In the genomic region with DNA sequence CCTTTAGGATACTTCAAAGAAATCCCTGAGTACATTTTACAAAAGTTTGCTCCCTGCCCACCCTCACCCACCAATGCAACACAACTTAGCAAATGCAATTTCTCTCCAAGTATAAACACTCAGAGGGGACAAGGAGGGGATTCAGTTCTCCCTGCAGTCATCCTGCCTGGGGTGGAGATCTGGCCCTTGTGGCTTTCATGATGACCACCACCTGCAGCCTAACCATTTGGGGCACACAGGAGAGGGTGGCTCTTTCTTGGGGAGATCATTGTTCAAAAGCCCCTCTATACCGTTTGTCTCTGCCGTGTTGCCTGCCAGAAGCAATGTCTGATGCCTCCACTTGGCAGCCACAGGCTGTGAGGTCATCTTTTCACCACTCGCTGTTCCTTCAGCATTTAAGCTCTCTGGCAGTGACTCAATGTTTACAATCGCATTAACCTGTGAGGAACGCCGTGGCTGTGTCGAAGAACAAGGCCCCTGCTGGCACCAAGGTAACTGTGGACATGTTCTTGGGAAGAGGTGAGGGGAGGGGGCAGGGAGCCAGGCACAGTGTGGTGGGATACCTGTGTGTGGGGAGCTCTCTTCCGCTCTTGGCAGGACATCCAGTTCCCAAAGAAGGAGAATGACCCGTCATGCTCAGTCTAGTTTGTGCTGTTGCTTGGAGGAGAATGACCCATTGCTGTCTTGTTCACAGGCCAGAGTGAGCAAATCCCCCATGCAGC, we compare ENCODE assay signal across 9 cellular contexts.
DNase-seq lines count a peak whose midpoint lies in the region; ATAC-seq, FAIRE-seq and TF ChIP-seq lines count a peak whose summit lies in the region.
"Had no signal": no experiment of that assay in that cellular context is flagged by ENCODE, and none has a peak within 500 bp of the region (broad histone marks: within the 10 kb centered on the region; RNA-seq: fewer than 3 reads in every experiment).

No MANE protein-coding gene starts in this region.

- H4K20me1 ChIP-seq in K562 (replicated peaks; ENCODE audit: control insufficient read depth, insufficient read depth, low read length), result no peaks in the 10 kb centered on the region

- H3K4me3 ChIP-seq in K562, result no peak overlapping the region

- WGBS in K562 (ENCODE audit: insufficient coverage, low coverage, missing lambda C conversion rate), result 2% methylated on average over 9 of the region's 9 CpGs

- BruUV-seq in K562 (replicated peaks; lab: Mats Ljungman, UMichigan), result no TSS peak

- no peak for TF ChIP-seq RAD21 in K562 (CRISPR knock-in tag; conservative IDR thresholded peaks at IDR 0.05 in 1 of 2, IDR thresholded peaks at IDR 0.05 in 1 of 2)

- CTCF ChIA-PET in K562 (lab: Yijun Ruan, JAX; ENCODE audit: low intra/inter-chr PET ratio), result no interaction called here

- H3K4me2 ChIP-seq in K562 (ENCODE audit: insufficient read depth, low read length), result no peak overlapping the region

- intact Hi-C loops in K562 (cut with micrococcal nuclease), result no loop called here

- H3K79me2 ChIP-seq in K562 (ENCODE audit: control insufficient read depth, insufficient read depth, low read length), result no peaks in the 10 kb centered on the region

- no peak overlapping the region for H3K9ac ChIP-seq in K562 (ENCODE audit: insufficient read depth in 1 of 2, low read depth in 2 of 2, low read length in 2 of 2)

- TF ChIP-seq POLR2A in K562 (conservative IDR thresholded peaks at IDR 0.05) (no peak), GM12891 (IDR thresholded peaks at IDR 0.05; ENCODE audit: low read depth, low read length) (no peak)

- no peak for TF ChIP-seq EP300 in K562 (IDR thresholded peaks at IDR 0.05; ENCODE audit: low read length)

- no peak for FAIRE-seq in K562 (lab: Jason Lieb, UNC)
- no peak for FAIRE-seq in GM12891 (lab: Jason Lieb, UNC)

- H2AFZ ChIP-seq in K562 (ENCODE audit: low read depth, low read length), result no peak overlapping the region; the same call in 1 of the 2 replicates

- peak; percentile 83 for DNase-seq in Caki2 (ENCODE audit: low read depth)
- peak; percentile 71 for DNase-seq in NCI-H1436 (lab: John Stamatoyannopoulos, UW)
- DNase-seq in K562 (ENCODE audit: extremely low read depth in 1 of 4, low spot score in 3 of 4), result peak in 1 of 4 experiments; percentile 8
- peak; percentile 4 for DNase-seq in medulla oblongata (ENCODE audit: extremely low spot score)
- DNase-seq in T-helper 2 cell, result no peak
- no peak for DNase-seq in GM12891 (ENCODE audit: insufficient read length, low spot score)
- DNase-seq: activated effector memory CD4-positive, alpha-beta T cell treated with anti-CD3 and anti-CD28 coated beads, Interleukin-2, amount 50 U/mL, for 16 hours had no signal

- no peaks in the 10 kb centered on the region; a peak in 1 of 5 replicates for H3K4me1 ChIP-seq in K562 (replicated peaks in 1 of 2; ENCODE audit: control insufficient read depth in 2 of 2, insufficient read depth in 2 of 2, low read length in 2 of 2)

- no peaks in the 10 kb centered on the region for H3K36me3 ChIP-seq in K562 (ENCODE audit: control insufficient read depth, insufficient read depth, low read length)

- in situ Hi-C loops in Caki2 (cut with HindIII; ENCODE audit: low pct_unique_long_range_greater_than_20kb, low sequenced_read_pairs), result no loop called here
- in situ Hi-C loops in K562 (cut with MboI), result no loop called here

- no peak overlapping the region for H3K27ac ChIP-seq in K562 (ENCODE audit: extremely low read depth, low read depth, low read length)

- no peak; the same call in 2 of the 3 replicates for ATAC-seq in K562
- no peak for ATAC-seq in HG03432 (IDR thresholded peaks at IDR 0.05; ENCODE audit: unreplicated experiment)
- ATAC-seq in GM21528 (IDR thresholded peaks at IDR 0.05; ENCODE audit: low FRiP score, unreplicated experiment), result no peak

- POLR2A ChIA-PET in K562 (lab: Yijun Ruan, JAX), result interaction anchor here (1.4 kb wide), 1 partner anchor 104 kb away, joined by 4 read pairs; a partner anchor contains a TSS

- no peaks in the 10 kb centered on the region for H3K9me3 ChIP-seq in K562 (replicated peaks; ENCODE audit: control insufficient read depth, insufficient read depth, low read depth, low read length)

- H3K9me1 ChIP-seq in K562 (ENCODE audit: control insufficient read depth, insufficient read depth, low read length), result no peaks in the 10 kb centered on the region

- no peaks in the 10 kb centered on the region; a peak in 2 of 5 replicates for H3K27me3 ChIP-seq in K562 (ENCODE audit: control insufficient read depth in 2 of 2, insufficient read depth in 2 of 2, low read length in 2 of 2)

- no peak for TF ChIP-seq CTCF in K562 (IDR thresholded peaks at IDR 0.05 in 2 of 3, conservative IDR thresholded peaks at IDR 0.05 in 1 of 3; ENCODE audit: insufficient read depth in 2 of 3, low read depth in 1 of 3, low read length in 3 of 3)

TF ChIP-seq in K562, 482 proteins besides CTCF, POLR2A, EP300 and RAD21 (continues in another document):
- TF ChIP-seq ATF7 (IDR thresholded peaks at IDR 0.05) (peak; percentile 34; the same call in 1 of the 2 replicates), JUN (IDR thresholded peaks at IDR 0.05; ENCODE audit: borderline replicate concordance, low read depth, low read length) (peak; percentile 47; the same call in 1 of the 2 replicates), JUN (CRISPR knock-in tag; IDR thresholded peaks at IDR 0.05; ENCODE audit: borderline replicate concordance) (no peak), ZBTB7A (IDR thresholded peaks at IDR 0.05; ENCODE audit: borderline replicate concordance, control insufficient read depth, low read depth, low read length) (no peak), SAFB (IDR thresholded peaks at IDR 0.05; ENCODE audit: borderline replicate concordance, low read depth, low read length) (no peak), CEBPG (CRISPR knock-in tag; IDR thresholded peaks at IDR 0.05) (no peak), CEBPG (tag; conservative IDR thresholded peaks at IDR 0.05 in 1 of 2, IDR thresholded peaks at IDR 0.05 in 1 of 2) (no peak), GTF2F1 (IDR thresholded peaks at IDR 0.05; ENCODE audit: low read depth, low read length) (no peak)
- TF ChIP-seq, protein P1, sequence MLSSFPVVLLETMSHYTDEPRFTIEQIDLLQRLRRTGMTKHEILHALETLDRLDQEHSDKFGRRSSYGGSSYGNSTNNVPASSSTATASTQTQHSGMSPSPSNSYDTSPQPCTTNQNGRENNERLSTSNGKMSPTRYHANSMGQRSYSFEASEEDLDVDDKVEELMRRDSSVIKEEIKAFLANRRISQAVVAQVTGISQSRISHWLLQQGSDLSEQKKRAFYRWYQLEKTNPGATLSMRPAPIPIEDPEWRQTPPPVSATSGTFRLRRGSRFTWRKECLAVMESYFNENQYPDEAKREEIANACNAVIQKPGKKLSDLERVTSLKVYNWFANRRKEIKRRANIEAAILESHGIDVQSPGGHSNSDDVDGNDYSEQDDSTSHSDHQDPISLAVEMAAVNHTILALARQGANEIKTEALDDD (IDR thresholded peaks at IDR 0.05), result no peak

TF ChIP-seq in GM12891, 5 proteins besides CTCF, POLR2A, EP300 and RAD21:
- TF ChIP-seq TAF1 (IDR thresholded peaks at IDR 0.05; ENCODE audit: low read depth, low read length) (no peak), POLR2AphosphoS5 (IDR thresholded peaks at IDR 0.05; ENCODE audit: low read depth, low read length) (no peak), SPI1 (IDR thresholded peaks at IDR 0.05; ENCODE audit: low read depth, low read length) (no peak), POU2F2 (IDR thresholded peaks at IDR 0.05; ENCODE audit: low read depth, low read length) (no peak), PAX5 (IDR thresholded peaks at IDR 0.05; ENCODE audit: insufficient read depth, low read length, severe bottlenecking) (no peak)

Comparison
In these comparisons a context has a peak if more than half of its experiments do, and no peak if none do; other contexts are left out.
1. DNase-seq: peak in Caki2 (single experiment), NCI-H1436 (single experiment) and medulla oblongata (single experiment); none in T-helper 2 cell (0 of 5) and GM12891 (single experiment).